ENCODE assay signal across 8 cellular contexts in genomic region chr21:46286668-46286982, GRCh38. TPM values are rescaled to one million over a fixed set of nuclear protein-coding genes. Genes with fewer than 3 reads are reported as not detected.
DNase-seq lines count a peak whose midpoint lies in the region; ATAC-seq and TF ChIP-seq lines count a peak whose summit lies in the region.

No MANE protein-coding gene starts in this region.

- no peaks in the 10 kb centered on the region for H3K27me3 Mint-ChIP-seq in activated CD8-positive, alpha-beta memory T cell treated with anti-CD3 and anti-CD28 coated beads, Interleukin-2, amount 10 ng/mL, durations not matched to agents 7 days and 5 days

- H3K9me3 Mint-ChIP-seq in activated CD8-positive, alpha-beta memory T cell treated with anti-CD3 and anti-CD28 coated beads, Interleukin-2, amount 10 ng/mL, durations not matched to agents 7 days and 5 days (ENCODE audit: low read depth) = no peaks in the 10 kb centered on the region

- peaks cover 25% of the 10 kb centered on the region for H3K36me3 ChIP-seq in skeletal muscle satellite cell (ENCODE audit: insufficient read depth, low read length)

- peaks cover 7% of the 10 kb centered on the region for H3K4me1 ChIP-seq in foreskin keratinocyte
- peaks cover 19% of the 10 kb centered on the region for H3K4me1 ChIP-seq in skeletal muscle satellite cell (ENCODE audit: control insufficient read depth, insufficient read depth, low read length)

- H3K4me3 ChIP-seq in skeletal muscle satellite cell (ENCODE audit: low read length) = peak overlapping the region; percentile 93

- H3K4me2 ChIP-seq in skeletal muscle satellite cell (ENCODE audit: low read length) = peak overlapping the region; percentile 84

- peak overlapping the region; percentile 93 for H3K27ac Mint-ChIP-seq in activated CD8-positive, alpha-beta memory T cell treated with anti-CD3 and anti-CD28 coated beads, Interleukin-2, amount 10 ng/mL, durations not matched to agents 7 days and 5 days

- no peak for DNase-seq in activated CD8-positive, alpha-beta memory T cell treated with anti-CD3 and anti-CD28 coated beads, Interleukin-2, amount 10 ng/mL, durations not matched to agents 7 days and 5 days
- no peak for DNase-seq in activated CD8-positive, alpha-beta memory T cell treated with anti-CD3 and anti-CD28 coated beads, Interleukin-2, amount 50 U/mL, for 4 hours
- DNase-seq in foreskin keratinocyte (no peak), cortex of kidney (lab: John Stamatoyannopoulos, UW) (no peak), Ammon's horn (ENCODE audit: low spot score) (no peak)

- H3K9ac ChIP-seq in skeletal muscle satellite cell (ENCODE audit: low read depth, low read length) = peak overlapping the region; percentile 97

- peak; percentile 16 for ATAC-seq in activated CD8-positive, alpha-beta memory T cell treated with anti-CD3 and anti-CD28 coated beads, Interleukin-2, amount 10 ng/mL, durations not matched to agents 7 days and 5 days
- peak; percentile 2; the same call in 1 of the 3 replicates for ATAC-seq in SK-N-SH treated with all-trans-retinoic acid at 6 μM for 48 hours
- peak; percentile 2 for ATAC-seq in foreskin keratinocyte
- ATAC-seq in GM21381 (IDR thresholded peaks at IDR 0.05; ENCODE audit: unreplicated experiment) = no peak

- H3K36me3 Mint-ChIP-seq in activated CD8-positive, alpha-beta memory T cell treated with anti-CD3 and anti-CD28 coated beads, Interleukin-2, amount 10 ng/mL, durations not matched to agents 7 days and 5 days = peaks cover 33% of the 10 kb centered on the region

- CTCF ChIA-PET in activated CD8-positive, alpha-beta memory T cell treated with anti-CD3 and anti-CD28 coated beads, Interleukin-2, amount 10 ng/mL, durations not matched to agents 7 days and 5 days (lab: Charles Lee) = no interaction called here

- peak overlapping the region; percentile 83 for H3K4me3 Mint-ChIP-seq in activated CD8-positive, alpha-beta memory T cell treated with anti-CD3 and anti-CD28 coated beads, Interleukin-2, amount 10 ng/mL, durations not matched to agents 7 days and 5 days

- H3K27me3 ChIP-seq in foreskin keratinocyte = no peaks in the 10 kb centered on the region
- no peaks in the 10 kb centered on the region for H3K27me3 ChIP-seq in skeletal muscle satellite cell (ENCODE audit: control insufficient read depth, insufficient read depth, low read length)

- peaks cover 48% of the 10 kb centered on the region for H3K4me1 Mint-ChIP-seq in activated CD8-positive, alpha-beta memory T cell treated with anti-CD3 and anti-CD28 coated beads, Interleukin-2, amount 10 ng/mL, durations not matched to agents 7 days and 5 days

- peak overlapping the region; percentile 75 for H3K27ac ChIP-seq in foreskin keratinocyte

- H3K9me3 ChIP-seq in skeletal muscle satellite cell (replicated peaks; ENCODE audit: low read length) = no peaks in the 10 kb centered on the region

- no peak for TF ChIP-seq CTCF in foreskin keratinocyte (conservative IDR thresholded peaks at IDR 0.05)

TF ChIP-seq in SK-N-SH treated with all-trans-retinoic acid at 6 μM for 48 hours, 23 proteins besides CTCF, POLR2A, EP300 and RAD21 (continues in another document):
- TF ChIP-seq CSDC2 (CRISPR knock-in tag; IDR thresholded peaks at IDR 0.05) = no peak
- TF ChIP-seq ARNTL (CRISPR knock-in tag; IDR thresholded peaks at IDR 0.05; ENCODE audit: borderline replicate concordance, low read depth) = no peak
- no peak for TF ChIP-seq CSRNP3 (CRISPR knock-in tag; IDR thresholded peaks at IDR 0.05)
- no peak for TF ChIP-seq ZFP3 (CRISPR knock-in tag; IDR thresholded peaks at IDR 0.05)
- no peak for TF ChIP-seq ISL1 (CRISPR knock-in tag; IDR thresholded peaks at IDR 0.05)
- TF ChIP-seq TCF4 (CRISPR knock-in tag; IDR thresholded peaks at IDR 0.05; ENCODE audit: borderline replicate concordance) = no peak
- TF ChIP-seq ZNF565 (CRISPR knock-in tag; conservative IDR thresholded peaks at IDR 0.05; ENCODE audit: low read depth) = no peak
- no peak for TF ChIP-seq PATZ1 (CRISPR knock-in tag; IDR thresholded peaks at IDR 0.05; ENCODE audit: borderline replicate concordance)
- no peak for TF ChIP-seq OSR1 (CRISPR knock-in tag; IDR thresholded peaks at IDR 0.05)
- TF ChIP-seq ZNF70 (CRISPR knock-in tag; IDR thresholded peaks at IDR 0.05) = no peak
- TF ChIP-seq ZC3H10 (CRISPR knock-in tag; IDR thresholded peaks at IDR 0.05) = no peak
- no peak for TF ChIP-seq RARB (CRISPR knock-in tag; IDR thresholded peaks at IDR 0.05)
- no peak for TF ChIP-seq TOX (CRISPR knock-in tag; IDR thresholded peaks at IDR 0.05; ENCODE audit: borderline replicate concordance)
- no peak for TF ChIP-seq GLIS3 (CRISPR knock-in tag; IDR thresholded peaks at IDR 0.05)

RNA-seq across cellular contexts. Expression of gene YBEY, which starts 0.5 kb away (rescaled TPM):
- 1 to 10 TPM; 6.9 to 9.1 TPM for total RNA-seq in activated CD8-positive, alpha-beta memory T cell treated with anti-CD3 and anti-CD28 coated beads, Interleukin-2, amount 10 ng/mL, durations not matched to agents 7 days and 5 days
- 12.5 and 14.6 TPM in 2 replicates for total RNA-seq in foreskin keratinocyte
- polyA plus RNA-seq in foreskin keratinocyte = 14.3 and 21.2 TPM in 2 replicates
- 17.2 and 19.0 TPM in 2 replicates for total RNA-seq in skeletal muscle satellite cell (2012; rRNA removed)

RNA-seq across cellular contexts. Expression of gene MCM3AP, which starts 1.2 kb away (rescaled TPM):
- total RNA-seq in activated CD8-positive, alpha-beta memory T cell treated with anti-CD3 and anti-CD28 coated beads, Interleukin-2, amount 10 ng/mL, durations not matched to agents 7 days and 5 days = 100 to 1,000 TPM; 134 to 139 TPM
- total RNA-seq in foreskin keratinocyte = 67.8 and 69.6 TPM in 2 replicates
- 27.7 and 28.2 TPM in 2 replicates for polyA plus RNA-seq in foreskin keratinocyte
- 57.8 and 107 TPM in 2 replicates for total RNA-seq in skeletal muscle satellite cell (2012; rRNA removed)

RNA-seq across cellular contexts. Expression of gene C21orf58, which starts 37.0 kb away (rescaled TPM):
- total RNA-seq in activated CD8-positive, alpha-beta memory T cell treated with anti-CD3 and anti-CD28 coated beads, Interleukin-2, amount 10 ng/mL, durations not matched to agents 7 days and 5 days = 10 to 100 TPM; 48.4 to 82.1 TPM
- total RNA-seq in foreskin keratinocyte = 7.0 and 7.1 TPM in 2 replicates
- polyA plus RNA-seq in foreskin keratinocyte = 3.3 and 3.8 TPM in 2 replicates
- total RNA-seq in skeletal muscle satellite cell (2012; rRNA removed) = 5.0 and 5.6 TPM in 2 replicates

RNA-seq across cellular contexts. Expression of gene PCNT, which starts 37.3 kb away (rescaled TPM):
- total RNA-seq in activated CD8-positive, alpha-beta memory T cell treated with anti-CD3 and anti-CD28 coated beads, Interleukin-2, amount 10 ng/mL, durations not matched to agents 7 days and 5 days = 100 to 1,000 TPM in 1 of 2 experiments, 10 to 100 TPM in 1; 89.7 to 104 TPM
- 21.9 and 25.8 TPM in 2 replicates for total RNA-seq in foreskin keratinocyte
- 7.5 and 10.0 TPM in 2 replicates for polyA plus RNA-seq in foreskin keratinocyte
- total RNA-seq in skeletal muscle satellite cell (2012; rRNA removed) = 16.2 and 21.2 TPM in 2 replicates

RNA-seq across cellular contexts. Expression of gene LSS, which starts 58.1 kb away (rescaled TPM):
- total RNA-seq in activated CD8-positive, alpha-beta memory T cell treated with anti-CD3 and anti-CD28 coated beads, Interleukin-2, amount 10 ng/mL, durations not matched to agents 7 days and 5 days = 10 to 100 TPM; 44.9 to 49.5 TPM
- 152 and 172 TPM in 2 replicates for total RNA-seq in foreskin keratinocyte
- 118 and 129 TPM in 2 replicates for polyA plus RNA-seq in foreskin keratinocyte
- total RNA-seq in skeletal muscle satellite cell (2012; rRNA removed) = 74.5 and 79.7 TPM in 2 replicates
